1 cellular context compared by ENCODE assay signal in genomic region chr16:79863128-79864031, GRCh38.
A peak's percentile ranks its signal among the peaks of the same experiment; 100 is the strongest.
TF ChIP-seq lines count a peak whose summit lies in the region.

No MANE protein-coding gene starts in this region.

TF ChIP-seq in K562, 482 proteins besides CTCF, POLR2A, EP300 and RAD21 (continued from another document and continues in another):
- TF ChIP-seq PBX2 (CRISPR knock-in tag; IDR thresholded peaks at IDR 0.05; ENCODE audit: low read depth) (no peak), PBX2 (tag; conservative IDR thresholded peaks at IDR 0.05; ENCODE audit: low read depth) (0 out of 2 replicates have a peak, but pooled peaks have one; percentile 22), PHF20 (IDR thresholded peaks at IDR 0.05; ENCODE audit: partially characterized antibody) (no peak), ZSCAN29 (IDR thresholded peaks at IDR 0.05) (no peak), PYGO2 (tag; IDR thresholded peaks at IDR 0.05) (0 out of 2 replicates have a peak, but pooled peaks have one; percentile 13), BRD9 (IDR thresholded peaks at IDR 0.05; ENCODE audit: low read depth, partially characterized antibody) (peak; percentile 35), SMARCB1 (IDR thresholded peaks at IDR 0.05; ENCODE audit: insufficient read length, low read depth) (no peak), SUPT5H (IDR thresholded peaks at IDR 0.05) (no peak), ZEB2 (IDR thresholded peaks at IDR 0.05) (peak; percentile 46; the same call in 1 of the 2 replicates), CAMTA2 (CRISPR knock-in tag; conservative IDR thresholded peaks at IDR 0.05) (peak; percentile 28; the same call in 1 of the 2 replicates), ZNF586 (CRISPR knock-in tag; conservative IDR thresholded peaks at IDR 0.05) (peak; percentile 52; the same call in 1 of the 2 replicates), ZC3H11A (IDR thresholded peaks at IDR 0.05; ENCODE audit: low read depth, low read length) (0 out of 2 replicates have a peak, but pooled peaks have one; percentile 16), CEBPZ (IDR thresholded peaks at IDR 0.05; ENCODE audit: borderline replicate concordance, low read depth, low read length) (no peak), VEZF1 (CRISPR knock-in tag; IDR thresholded peaks at IDR 0.05) (peak; percentile 10; the same call in 1 of the 2 replicates), SRSF7 (optimal IDR thresholded peaks at IDR 0.05; ENCODE audit: low read depth, low read length) (no peak), ZNF217 (CRISPR knock-in tag; IDR thresholded peaks at IDR 0.05) (no peak), SNRNP70 (optimal IDR thresholded peaks at IDR 0.05; ENCODE audit: low read depth, low read length) (no peak), ZNF639 (CRISPR knock-in tag; conservative IDR thresholded peaks at IDR 0.05 in 1 of 2, IDR thresholded peaks at IDR 0.05 in 1 of 2) (no peak), ZNF507 (tag; conservative IDR thresholded peaks at IDR 0.05) (no peak), ZFP36 (IDR thresholded peaks at IDR 0.05; ENCODE audit: low read depth, low read length, partially characterized antibody) (no peak), ILK (tag; IDR thresholded peaks at IDR 0.05; ENCODE audit: borderline replicate concordance, low read depth) (peak; percentile 6; the same call in 1 of the 2 replicates), BACH1 (tag; IDR thresholded peaks at IDR 0.05) (peak; percentile 78; the same call in 1 of the 2 replicates), ZNF239 (CRISPR knock-in tag; IDR thresholded peaks at IDR 0.05) (peak; percentile 31; the same call in 1 of the 2 replicates), ZNF644 (tag; IDR thresholded peaks at IDR 0.05; ENCODE audit: low read depth) (peak; percentile 66; the same call in 1 of the 2 replicates), TBL1XR1 (IDR thresholded peaks at IDR 0.05; ENCODE audit: low read length in 2 of 2) (0 out of 4 replicates have a peak, but pooled peaks of 1 of the 2 experiments have one; percentile 16), CEBPG (CRISPR knock-in tag; IDR thresholded peaks at IDR 0.05) (no peak), CEBPG (tag; conservative IDR thresholded peaks at IDR 0.05 in 1 of 2, IDR thresholded peaks at IDR 0.05 in 1 of 2) (peak; percentile 53 to 95; a peak in 3 of 4 replicates), MGA (IDR thresholded peaks at IDR 0.05) (peak; percentile 93), ZNF778 (CRISPR knock-in tag; IDR thresholded peaks at IDR 0.05) (no peak), ZNF134 (CRISPR knock-in tag; conservative IDR thresholded peaks at IDR 0.05) (no peak), TSHZ1 (CRISPR knock-in tag; IDR thresholded peaks at IDR 0.05) (0 out of 2 replicates have a peak, but pooled peaks have one; percentile 65), ETV1 (tag; conservative IDR thresholded peaks at IDR 0.05; ENCODE audit: low read depth) (peak; percentile 96), HDGF (IDR thresholded peaks at IDR 0.05) (no peak), SIN3B (IDR thresholded peaks at IDR 0.05; ENCODE audit: low read depth) (no peak), SMAD4 (CRISPR knock-in tag; conservative IDR thresholded peaks at IDR 0.05) (peak; percentile 81)
